ENCODE assay signal across 8 cellular contexts in the genomic region with DNA sequence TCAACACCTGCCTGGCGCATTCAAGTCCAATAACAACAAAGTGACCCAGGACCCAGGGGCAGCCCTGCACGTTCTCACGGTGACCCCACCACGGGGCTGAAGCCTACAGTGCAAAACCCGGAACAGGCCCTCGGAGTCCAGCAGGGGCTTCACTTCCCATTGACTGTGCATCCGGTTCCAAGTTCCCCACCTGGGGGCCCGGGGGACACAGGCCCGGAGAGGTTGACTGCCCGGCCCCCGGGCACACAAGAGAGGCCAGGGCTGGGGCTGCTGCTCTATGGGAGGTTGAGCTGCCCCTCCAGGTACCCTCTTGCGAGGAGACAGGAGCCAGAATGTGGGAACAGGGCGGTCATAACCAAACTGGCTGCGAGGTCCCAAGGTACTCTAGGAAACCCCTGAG.
"Had no signal": no experiment of that assay in that cellular context is flagged by ENCODE, and none has a peak within 500 bp of the region (broad histone marks: within the 10 kb centered on the region; RNA-seq: fewer than 3 reads in every experiment).

No MANE protein-coding gene starts in this region.

- DNase-seq: IMR-90, KBM-7, KG1 had no signal

- H3K9ac ChIP-seq: KMS-11 had no signal

- H3K27ac ChIP-seq: HL-60, KMS-11 had no signal

- FAIRE-seq: HepG2, HTR-8/SVneo, K562 had no signal

- H3K4me2 ChIP-seq: KMS-11 had no signal

- ATAC-seq: HepG2 had no signal

- H3K4me3 ChIP-seq: K562 had no signal
